1 cellular context compared by ENCODE assay signal in genomic region chr16:69349508-69349907, GRCh38.
A peak's percentile ranks its signal among the peaks of the same experiment; 100 is the strongest.
TF ChIP-seq lines count a peak whose summit lies in the region.

No MANE protein-coding gene starts in this region.

TF ChIP-seq in K562, 482 proteins besides CTCF, POLR2A, EP300 and RAD21:
- TF ChIP-seq, protein P1, sequence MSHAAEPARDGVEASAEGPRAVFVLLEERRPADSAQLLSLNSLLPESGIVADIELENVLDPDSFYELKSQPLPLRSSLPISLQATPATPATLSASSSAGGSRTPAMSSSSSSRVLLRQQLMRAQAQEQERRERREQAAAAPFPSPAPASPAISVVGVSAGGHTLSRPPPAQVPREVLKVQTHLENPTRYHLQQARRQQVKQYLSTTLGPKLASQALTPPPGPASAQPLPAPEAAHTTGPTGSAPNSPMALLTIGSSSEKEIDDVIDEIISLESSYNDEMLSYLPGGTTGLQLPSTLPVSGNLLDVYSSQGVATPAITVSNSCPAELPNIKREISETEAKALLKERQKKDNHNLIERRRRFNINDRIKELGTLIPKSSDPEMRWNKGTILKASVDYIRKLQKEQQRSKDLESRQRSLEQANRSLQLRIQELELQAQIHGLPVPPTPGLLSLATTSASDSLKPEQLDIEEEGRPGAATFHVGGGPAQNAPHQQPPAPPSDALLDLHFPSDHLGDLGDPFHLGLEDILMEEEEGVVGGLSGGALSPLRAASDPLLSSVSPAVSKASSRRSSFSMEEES (CRISPR knock-in tag; IDR thresholded peaks at IDR 0.05): peak; percentile 21; the same call in 1 of the 2 replicates
- TF ChIP-seq CHCHD3 (CRISPR knock-in tag; IDR thresholded peaks at IDR 0.05) (no peak), ZNF444 (CRISPR knock-in tag; IDR thresholded peaks at IDR 0.05) (no peak), NCOA2 (IDR thresholded peaks at IDR 0.05; ENCODE audit: partially characterized antibody in 2 of 2) (no peak), HCFC1 (IDR thresholded peaks at IDR 0.05; ENCODE audit: low read depth, low read length) (no peak)
- TF ChIP-seq, protein P2, sequence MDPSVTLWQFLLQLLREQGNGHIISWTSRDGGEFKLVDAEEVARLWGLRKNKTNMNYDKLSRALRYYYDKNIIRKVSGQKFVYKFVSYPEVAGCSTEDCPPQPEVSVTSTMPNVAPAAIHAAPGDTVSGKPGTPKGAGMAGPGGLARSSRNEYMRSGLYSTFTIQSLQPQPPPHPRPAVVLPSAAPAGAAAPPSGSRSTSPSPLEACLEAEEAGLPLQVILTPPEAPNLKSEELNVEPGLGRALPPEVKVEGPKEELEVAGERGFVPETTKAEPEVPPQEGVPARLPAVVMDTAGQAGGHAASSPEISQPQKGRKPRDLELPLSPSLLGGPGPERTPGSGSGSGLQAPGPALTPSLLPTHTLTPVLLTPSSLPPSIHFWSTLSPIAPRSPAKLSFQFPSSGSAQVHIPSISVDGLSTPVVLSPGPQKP (CRISPR knock-in tag; IDR thresholded peaks at IDR 0.05): no peak
- TF ChIP-seq, protein P3, sequence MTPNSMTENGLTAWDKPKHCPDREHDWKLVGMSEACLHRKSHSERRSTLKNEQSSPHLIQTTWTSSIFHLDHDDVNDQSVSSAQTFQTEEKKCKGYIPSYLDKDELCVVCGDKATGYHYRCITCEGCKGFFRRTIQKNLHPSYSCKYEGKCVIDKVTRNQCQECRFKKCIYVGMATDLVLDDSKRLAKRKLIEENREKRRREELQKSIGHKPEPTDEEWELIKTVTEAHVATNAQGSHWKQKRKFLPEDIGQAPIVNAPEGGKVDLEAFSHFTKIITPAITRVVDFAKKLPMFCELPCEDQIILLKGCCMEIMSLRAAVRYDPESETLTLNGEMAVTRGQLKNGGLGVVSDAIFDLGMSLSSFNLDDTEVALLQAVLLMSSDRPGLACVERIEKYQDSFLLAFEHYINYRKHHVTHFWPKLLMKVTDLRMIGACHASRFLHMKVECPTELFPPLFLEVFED (CRISPR knock-in tag; conservative IDR thresholded peaks at IDR 0.05): no peak
- TF ChIP-seq, protein P4, sequence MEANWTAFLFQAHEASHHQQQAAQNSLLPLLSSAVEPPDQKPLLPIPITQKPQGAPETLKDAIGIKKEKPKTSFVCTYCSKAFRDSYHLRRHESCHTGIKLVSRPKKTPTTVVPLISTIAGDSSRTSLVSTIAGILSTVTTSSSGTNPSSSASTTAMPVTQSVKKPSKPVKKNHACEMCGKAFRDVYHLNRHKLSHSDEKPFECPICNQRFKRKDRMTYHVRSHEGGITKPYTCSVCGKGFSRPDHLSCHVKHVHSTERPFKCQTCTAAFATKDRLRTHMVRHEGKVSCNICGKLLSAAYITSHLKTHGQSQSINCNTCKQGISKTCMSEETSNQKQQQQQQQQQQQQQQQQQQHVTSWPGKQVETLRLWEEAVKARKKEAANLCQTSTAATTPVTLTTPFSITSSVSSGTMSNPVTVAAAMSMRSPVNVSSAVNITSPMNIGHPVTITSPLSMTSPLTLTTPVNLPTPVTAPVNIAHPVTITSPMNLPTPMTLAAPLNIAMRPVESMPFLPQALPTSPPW (CRISPR knock-in tag; IDR thresholded peaks at IDR 0.05): no peak
TF ChIP-seq in K562: peak in this region for 1.
